7 cellular contexts compared by ENCODE assay signal in genomic region chr7:151795168-151795754, GRCh38.
DNase-seq lines count a peak whose midpoint lies in the region; ATAC-seq lines count a peak whose summit lies in the region.

No MANE protein-coding gene starts in this region.

- H3K4me1 Mint-ChIP-seq in stimulated activated effector memory CD8-positive, alpha-beta T cell treated with anti-CD3 and anti-CD28 coated beads, Interleukin-12 subunit alpha, Interleukin-12 subunit beta, amount 100 ng/mL, for 72 hours: peaks cover 68% of the 10 kb centered on the region

- peak; percentile 73 for ATAC-seq in GM21576 (IDR thresholded peaks at IDR 0.05; ENCODE audit: unreplicated experiment)
- ATAC-seq in stimulated activated effector memory CD8-positive, alpha-beta T cell treated with anti-CD3 and anti-CD28 coated beads, Interleukin-12 subunit alpha, Interleukin-12 subunit beta, amount 100 ng/mL, for 72 hours: peak; percentile 94

- no peak overlapping the region for H3K4me3 ChIP-seq in effector memory CD4-positive, alpha-beta T cell (ENCODE audit: insufficient read depth, low read depth, low read length, poor library complexity, severe bottlenecking)

- H3K27ac ChIP-seq in effector memory CD4-positive, alpha-beta T cell (ENCODE audit: insufficient read depth, low read length, poor library complexity, severe bottlenecking): peak overlapping the region; percentile 15

- no peaks in the 10 kb centered on the region for H3K36me3 ChIP-seq in effector memory CD4-positive, alpha-beta T cell (ENCODE audit: control insufficient read depth, insufficient read depth, low read length)

- no peaks in the 10 kb centered on the region for H3K9me3 Mint-ChIP-seq in stimulated activated effector memory CD8-positive, alpha-beta T cell treated with anti-CD3 and anti-CD28 coated beads, Interleukin-12 subunit alpha, Interleukin-12 subunit beta, amount 100 ng/mL, for 72 hours

- H3K27ac Mint-ChIP-seq in stimulated activated effector memory CD8-positive, alpha-beta T cell treated with anti-CD3 and anti-CD28 coated beads, Interleukin-12 subunit alpha, Interleukin-12 subunit beta, amount 100 ng/mL, for 72 hours: peak overlapping the region; percentile 90

- H3K27me3 ChIP-seq in effector memory CD4-positive, alpha-beta T cell (replicated peaks; ENCODE audit: control insufficient read depth, insufficient read depth, low read length, poor library complexity, severe bottlenecking): no peaks in the 10 kb centered on the region

- peaks cover 5% of the 10 kb centered on the region for H3K36me3 Mint-ChIP-seq in stimulated activated effector memory CD8-positive, alpha-beta T cell treated with anti-CD3 and anti-CD28 coated beads, Interleukin-12 subunit alpha, Interleukin-12 subunit beta, amount 100 ng/mL, for 72 hours

- DNase-seq in T-helper 22 cell (ENCODE audit: low read depth) (peak; percentile 49), UCSD-AML1 (lab: John Stamatoyannopoulos, UW; ENCODE audit: unreplicated experiment) (no peak), NOMO-1 treated with DMSO at 0.1 percent for 48 hours (lab: John Stamatoyannopoulos, UW; ENCODE audit: unreplicated experiment) (no peak), amniotic stem cell (lab: John Stamatoyannopoulos, UW) (no peak)
- peak; percentile 22 to 50 (median 37) for DNase-seq in effector memory CD4-positive, alpha-beta T cell
- DNase-seq in stimulated activated effector memory CD8-positive, alpha-beta T cell treated with anti-CD3 and anti-CD28 coated beads, Interleukin-12 subunit alpha, Interleukin-12 subunit beta, amount 100 ng/mL, for 72 hours (ENCODE audit: low spot score in 2 of 2): peak; percentile 63 to 86

- H3K4me1 ChIP-seq in effector memory CD4-positive, alpha-beta T cell (ENCODE audit: control insufficient read depth, insufficient read depth, low read length, poor library complexity, severe bottlenecking): peaks cover 17% of the 10 kb centered on the region

- peak overlapping the region; percentile 38 for H3K4me3 Mint-ChIP-seq in stimulated activated effector memory CD8-positive, alpha-beta T cell treated with anti-CD3 and anti-CD28 coated beads, Interleukin-12 subunit alpha, Interleukin-12 subunit beta, amount 100 ng/mL, for 72 hours

- no peaks in the 10 kb centered on the region for H3K9me3 ChIP-seq in effector memory CD4-positive, alpha-beta T cell (ENCODE audit: control insufficient read depth, low read length)

Comparison
In these comparisons a context has a peak if more than half of its experiments do, and no peak if none do; other contexts are left out.
1. DNase-seq: peak in T-helper 22 cell (single experiment), effector memory CD4-positive, alpha-beta T cell (3 of 3) and stimulated activated effector memory CD8-positive, alpha-beta T cell treated with anti-CD3 and anti-CD28 coated beads, Interleukin-12 subunit alpha, Interleukin-12 subunit beta, amount 100 ng/mL, for 72 hours (2 of 2); none in UCSD-AML1 (single experiment), NOMO-1 treated with DMSO at 0.1 percent for 48 hours (single experiment) and amniotic stem cell (single experiment).